ENCODE assay signal across 12 cellular contexts in the genomic region with DNA sequence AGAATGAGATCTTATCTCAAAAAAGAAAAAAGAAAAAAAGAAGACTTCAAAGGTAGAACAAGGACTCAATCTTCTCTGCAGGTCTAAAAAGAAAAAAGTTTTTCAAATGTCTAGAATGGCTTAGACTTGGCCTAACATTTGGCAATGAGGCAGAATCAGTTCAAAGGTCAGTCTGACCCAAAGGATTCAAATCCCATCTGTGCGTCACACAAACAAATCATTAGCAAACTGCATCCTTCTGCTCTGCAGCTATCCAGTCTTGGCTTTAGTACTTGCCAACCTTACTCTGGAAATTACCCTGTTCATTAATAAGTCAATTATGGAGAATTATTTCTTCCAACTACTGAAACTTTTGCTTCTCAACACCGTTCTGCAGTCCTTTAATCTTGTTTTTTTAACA. TPM values are rescaled to one million over a fixed set of nuclear protein-coding genes. Genes with fewer than 3 reads are reported as not detected.
DNase-seq lines count a peak whose midpoint lies in the region; TF ChIP-seq lines count a peak whose summit lies in the region.
"Had no signal": no experiment of that assay in that cellular context is flagged by ENCODE, and none has a peak within 500 bp of the region (broad histone marks: within the 10 kb centered on the region; RNA-seq: fewer than 3 reads in every experiment).

No MANE protein-coding gene starts in this region.

- H3K27ac ChIP-seq in BLaER1, result no peak overlapping the region
- H3K27ac ChIP-seq in prostate gland, result peak overlapping the region; percentile 46 to 47

- TF ChIP-seq POLR2A in prostate gland (IDR thresholded peaks at IDR 0.05), result no peak

- intact Hi-C loops in prostate gland (cut with DNase I), result loop anchor here (5.0 to 10.0 kb wide), 3 partner anchors 92 to 250 kb away; a partner anchor contains a TSS

- 54% methylated on average over 2 of the region's 2 CpGs for WGBS in prostate gland

- H3K36me3 ChIP-seq in BLaER1, result peaks cover 39% of the 10 kb centered on the region
- H3K36me3 ChIP-seq in prostate gland, result no peaks in the 10 kb centered on the region

- DNase-seq in NCI-H69 (lab: John Stamatoyannopoulos, UW) (peak; percentile 60), foreskin fibroblast (peak; percentile 38 to 67), prostate gland (ENCODE audit: low spot score) (no peak), GM20000 (ENCODE audit: low spot score) (no peak), cerebellar cortex (ENCODE audit: low spot score) (no peak), SHP77 treated with DMSO at 0.1 percent for 48 hours (lab: John Stamatoyannopoulos, UW) (no peak), AML-193 (lab: John Stamatoyannopoulos, UW) (no peak)
- DNase-seq: activated CD8-positive, alpha-beta memory T cell treated with anti-CD3 and anti-CD28 coated beads, Interleukin-2, amount 10 ng/mL, durations not matched to agents 7 days and 5 days; COR-L47; erythroblast; NCI-H1930 had no signal

- H4K20me1 ChIP-seq in BLaER1, result peaks cover 72% of the 10 kb centered on the region

- no peak for TF ChIP-seq CTCF in foreskin fibroblast (IDR thresholded peaks at IDR 0.05; ENCODE audit: low read depth, low read length)
- no peak for TF ChIP-seq CTCF in prostate gland (IDR thresholded peaks at IDR 0.05)
- no peak for TF ChIP-seq CTCF in GM20000 (IDR thresholded peaks at IDR 0.05; ENCODE audit: extremely low read depth, missing control alignments)

- no peak overlapping the region for H3K9ac ChIP-seq in BLaER1

- H3K4me3 ChIP-seq in BLaER1, result no peak overlapping the region
- H3K4me3 ChIP-seq in foreskin fibroblast (ENCODE audit: low read depth in 1 of 2, low read length in 2 of 2), result no peak overlapping the region
- H3K4me3 ChIP-seq in prostate gland, result no peak overlapping the region

- H3K27me3 ChIP-seq in BLaER1, result no peaks in the 10 kb centered on the region
- no peaks in the 10 kb centered on the region for H3K27me3 ChIP-seq in prostate gland (replicated peaks; ENCODE audit: insufficient read depth)

- H3K4me2 ChIP-seq in BLaER1, result peak overlapping the region; percentile 42; the same call in 1 of the 2 replicates

- H3K9me3 ChIP-seq in BLaER1, result peaks cover 9% of the 10 kb centered on the region
- H3K9me3 ChIP-seq in prostate gland, result no peaks in the 10 kb centered on the region

- H3K4me1 ChIP-seq in BLaER1, result peaks cover 36% of the 10 kb centered on the region
- H3K4me1 ChIP-seq in prostate gland (replicated peaks), result no peaks in the 10 kb centered on the region

RNA-seq across cellular contexts. Expression of a gene that starts 3.1 kb away (rescaled TPM):
- total RNA-seq in prostate gland, result 10 to 100 TPM; 10.0 to 14.4 TPM

Comparison
In these comparisons a context has a peak if more than half of its experiments do, and no peak if none do; other contexts are left out.
1. DNase-seq: peak in NCI-H69 (single experiment) and foreskin fibroblast (2 of 2); none in prostate gland (single experiment), GM20000 (single experiment), cerebellar cortex (single experiment), SHP77 treated with DMSO at 0.1 percent for 48 hours (single experiment) and AML-193 (0 of 2).